ENCODE assay signal across 32 cellular contexts in genomic region chr7:121570365-121570764, GRCh38.
"Had no signal": no experiment of that assay in that cellular context is flagged by ENCODE, and none has a peak within 500 bp of the region (broad histone marks: within the 10 kb centered on the region; RNA-seq: fewer than 3 reads in every experiment).

No MANE protein-coding gene starts in this region.

- H3K4me3 ChIP-seq: neural progenitor cell, ovary, psoas muscle, right lobe of liver, sigmoid colon, skin epidermis, smooth muscle cell, spleen, suprapubic skin, testis, tibial artery, transverse colon, upper lobe of right lung, uterus had no signal

- H3K4me3 Mint-ChIP-seq: natural killer cell; nephron; neural progenitor cell; stimulated activated memory B cell treated with anti-CD40 and anti-IgM and Interleukin-4, amounts not matched to agents 10 μg/mL and 1 μg/mL and 100 μg/mL, for 72 hours; stimulated activated naive CD8-positive, alpha-beta T cell treated with anti-CD3 and anti-CD28 coated beads, Interleukin-15, amount 100 ng/mL, for 72 hours; type B pancreatic cell had no signal

- H3K4me2 ChIP-seq: neural progenitor cell, smooth muscle cell had no signal

- DNase-seq: natural killer cell; occipital lobe; ovary; posterior cingulate gyrus; psoas muscle; right cardiac atrium; right lobe of liver; sigmoid colon; spleen; stimulated activated CD4-positive, alpha-beta T cell treated with anti-CD3 and anti-CD28 coated beads, Interleukin-12 subunit alpha, Interleukin-12 subunit beta, amount 100 ng/mL, for 4 hours; stimulated activated CD4-positive, alpha-beta T cell treated with anti-CD3 and anti-CD28 coated beads, Interleukin-1b, Interleukin-23, amount 100 ng/mL, for 48 hours; stimulated activated CD4-positive, alpha-beta T cell treated with anti-CD3 and anti-CD28 coated beads, Interleukin-4, amount 100 ng/mL, for 1 hour; stimulated activated CD4-positive, alpha-beta T cell treated with anti-CD3 and anti-CD28 coated beads, Interleukin-4, amount 100 ng/mL, for 4 hours; stimulated activated CD8-positive, alpha-beta memory T cell treated with anti-CD3 and anti-CD28 coated beads, Interleukin-4, amount 100 ng/mL, for 48 hours; stimulated activated naive CD4-positive, alpha-beta T cell; stimulated activated naive CD8-positive, alpha-beta T cell treated with anti-CD3 and anti-CD28 coated beads, Interleukin-15, amount 100 ng/mL, for 72 hours; stimulated activated naive CD8-positive, alpha-beta T cell treated with anti-CD3 and anti-CD28 coated beads, Interleukin-15, Interleukin-2, amounts not matched to agents 100 U/mL and 50 U/mL, for 24 hours; substantia nigra; testis; tibial artery; transverse colon; upper lobe of right lung; uterus had no signal

- H3K79me2 ChIP-seq: parathyroid adenoma had no signal

- ATAC-seq: natural killer cell; psoas muscle; right cardiac atrium; right lobe of liver; stimulated activated memory B cell treated with anti-CD40 and anti-IgM and Interleukin-4, amounts not matched to agents 10 μg/mL and 1 μg/mL and 100 μg/mL, for 72 hours; stimulated activated naive CD8-positive, alpha-beta T cell treated with anti-CD3 and anti-CD28 coated beads, Interleukin-15, amount 100 ng/mL, for 72 hours; stimulated activated naive CD8-positive, alpha-beta T cell treated with anti-CD3 and anti-CD28 coated beads, Interleukin-15, Interleukin-2, amounts not matched to agents 100 U/mL and 50 U/mL, for 24 hours; upper lobe of right lung had no signal

- H3K27ac ChIP-seq: neural progenitor cell, ovary, parathyroid adenoma, psoas muscle, right lobe of liver, sigmoid colon, skin epidermis, spleen, suprapubic skin, testis, tibial artery, transverse colon, upper lobe of right lung, uterus had no signal

- H3K4me1 Mint-ChIP-seq: natural killer cell; nephron; stimulated activated memory B cell treated with anti-CD40 and anti-IgM and Interleukin-4, amounts not matched to agents 10 μg/mL and 1 μg/mL and 100 μg/mL, for 72 hours; stimulated activated naive CD8-positive, alpha-beta T cell treated with anti-CD3 and anti-CD28 coated beads, Interleukin-15, amount 100 ng/mL, for 72 hours had no signal

- H3K27me3 Mint-ChIP-seq: progenitor cell of endocrine pancreas, type B pancreatic cell had no signal

- H3K9me3 ChIP-seq: ovary, psoas muscle, right lobe of liver, sigmoid colon, spleen, suprapubic skin, testis, tibial artery, transverse colon, upper lobe of right lung, uterus had no signal

- H3K9me3 Mint-ChIP-seq: natural killer cell; nephron; stimulated activated memory B cell treated with anti-CD40 and anti-IgM and Interleukin-4, amounts not matched to agents 10 μg/mL and 1 μg/mL and 100 μg/mL, for 72 hours; stimulated activated naive CD8-positive, alpha-beta T cell treated with anti-CD3 and anti-CD28 coated beads, Interleukin-15, amount 100 ng/mL, for 72 hours; type B pancreatic cell had no signal

- H3K36me3 ChIP-seq: neural progenitor cell, ovary, right lobe of liver, sigmoid colon, spleen, suprapubic skin, tibial artery, transverse colon, upper lobe of right lung, uterus had no signal

- H3K36me3 Mint-ChIP-seq: natural killer cell; neural progenitor cell; stimulated activated memory B cell treated with anti-CD40 and anti-IgM and Interleukin-4, amounts not matched to agents 10 μg/mL and 1 μg/mL and 100 μg/mL, for 72 hours; type B pancreatic cell had no signal

- H3K27me3 ChIP-seq: neural progenitor cell, ovary, right lobe of liver, sigmoid colon, spleen, suprapubic skin, testis, tibial artery, transverse colon, upper lobe of right lung, uterus had no signal

- H3K9ac ChIP-seq: neural progenitor cell, parathyroid adenoma had no signal

- H3K4me1 ChIP-seq: parathyroid adenoma, psoas muscle, right lobe of liver, spleen, suprapubic skin, testis, tibial artery, upper lobe of right lung, uterus had no signal
